ENCODE assay signal across 21 cellular contexts in the genomic region with DNA sequence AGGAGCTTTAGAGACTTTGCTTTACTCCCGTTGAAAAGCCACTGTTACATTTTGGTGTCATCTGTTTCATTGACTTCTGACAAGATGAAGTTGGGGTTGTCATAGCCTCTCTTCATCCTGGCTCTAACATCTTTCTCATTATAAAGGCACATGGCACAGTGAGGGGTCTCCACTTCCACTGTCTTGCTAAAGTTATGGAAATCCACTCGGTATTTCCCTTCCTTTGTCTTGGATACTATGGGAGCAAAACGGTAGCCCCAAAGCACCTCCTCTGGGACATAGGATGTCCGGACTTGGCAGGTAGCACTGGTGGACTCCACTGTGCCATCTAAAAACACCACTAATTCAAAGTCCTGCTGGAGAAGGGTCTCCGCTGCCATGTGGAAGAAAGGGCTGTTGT. TPM values are rescaled to one million over a fixed set of nuclear protein-coding genes. Genes with fewer than 3 reads are reported as not detected.
DNase-seq lines count a peak whose midpoint lies in the region; ATAC-seq and TF ChIP-seq lines count a peak whose summit lies in the region.
"Had no signal": no experiment of that assay in that cellular context is flagged by ENCODE, and none has a peak within 500 bp of the region (broad histone marks: within the 10 kb centered on the region; RNA-seq: fewer than 3 reads in every experiment).

No MANE protein-coding gene starts in this region.

- H3K79me2 ChIP-seq in OCI-LY1 (ENCODE audit: insufficient read depth, low read length): no peaks in the 10 kb centered on the region

- no peak overlapping the region for H3K27ac ChIP-seq in CD4-positive, alpha-beta memory T cell (ENCODE audit: low read depth, low read length)
- H3K27ac ChIP-seq in OCI-LY1 (ENCODE audit: low read depth, low read length, poor library complexity, severe bottlenecking) (peak overlapping the region; percentile 96), suprapubic skin (no peak overlapping the region), coronary artery (no peak overlapping the region)
- H3K27ac ChIP-seq: BLaER1 treated with 17β-estradiol and CSF1 and Interleukin-3, amounts not matched to agents 10 nM and 100 nM had no signal

- no peak for ATAC-seq in activated T-helper 17 cell treated with anti-CD3 and anti-CD28 coated beads, Interleukin-2, amount 50 U/mL, for 72 hours (replicated peaks)
- no peak for ATAC-seq in GM19455 (IDR thresholded peaks at IDR 0.05; ENCODE audit: unreplicated experiment)
- ATAC-seq: HCT116 had no signal

- H3K27ac Mint-ChIP-seq in CD4-positive, alpha-beta memory T cell: peak overlapping the region in 4 of 7 donors; percentile 68 to 95 (median 82)
- H3K27ac Mint-ChIP-seq in activated T-helper 17 cell treated with anti-CD3 and anti-CD28 coated beads, Interleukin-2, amount 50 U/mL, for 72 hours: no peak overlapping the region
- H3K27ac Mint-ChIP-seq: CD14-positive monocyte, H9 had no signal

- H3K27me3 Mint-ChIP-seq in CD4-positive, alpha-beta memory T cell: no peaks in the 10 kb centered on the region
- H3K27me3 Mint-ChIP-seq in activated T-helper 17 cell treated with anti-CD3 and anti-CD28 coated beads, Interleukin-2, amount 50 U/mL, for 72 hours: no peaks in the 10 kb centered on the region
- H3K27me3 Mint-ChIP-seq: CD4-positive, alpha-beta T cell had no signal

- no peak overlapping the region for H3K9ac ChIP-seq in OCI-LY1 (ENCODE audit: low read length)
- H3K9ac ChIP-seq: BLaER1 treated with 17β-estradiol and CSF1 and Interleukin-3, amounts not matched to agents 10 nM and 100 nM had no signal

- POLR2A ChIA-PET in CD4-positive, alpha-beta memory T cell (lab: Charles Lee; ENCODE audit: partially characterized antibody): interaction anchor here (1.1 to 1.8 kb wide), 3 partner anchors 9 to 767 kb away, joined by 3 to 13 read pairs (median 4); no protein-coding TSS in a partner anchor

- TF ChIP-seq EP300 in suprapubic skin (IDR thresholded peaks at IDR 0.05): no peak

- H3K27me3 ChIP-seq in CD4-positive, alpha-beta memory T cell (ENCODE audit: insufficient read depth, low read length): no peaks in the 10 kb centered on the region
- H3K27me3 ChIP-seq in OCI-LY1 (ENCODE audit: insufficient read depth, low read length) (no peaks in the 10 kb centered on the region), suprapubic skin (no peaks in the 10 kb centered on the region)
- H3K27me3 ChIP-seq: BLaER1 treated with 17β-estradiol and CSF1 and Interleukin-3, amounts not matched to agents 10 nM and 100 nM had no signal

- 83% methylated on average over 5 of the region's 5 CpGs for WGBS in suprapubic skin

- peaks cover 74% of the 10 kb centered on the region for H3K4me1 ChIP-seq in CD4-positive, alpha-beta memory T cell (ENCODE audit: insufficient read depth, low read length)
- H3K4me1 ChIP-seq in OCI-LY1 (ENCODE audit: insufficient read depth, low read length, severe bottlenecking) (peaks cover 68% of the 10 kb centered on the region), suprapubic skin (no peaks in the 10 kb centered on the region)
- H3K4me1 ChIP-seq: BE2C had no signal

- peaks cover 0 to 3% of the 10 kb centered on the region in 2 donors for H3K36me3 Mint-ChIP-seq in CD4-positive, alpha-beta memory T cell
- no peaks in the 10 kb centered on the region for H3K36me3 Mint-ChIP-seq in activated T-helper 17 cell treated with anti-CD3 and anti-CD28 coated beads, Interleukin-2, amount 50 U/mL, for 72 hours (ENCODE audit: low read depth)

- no peak for TF ChIP-seq POLR2A in suprapubic skin (IDR thresholded peaks at IDR 0.05)

- H3K4me3 Mint-ChIP-seq in CD4-positive, alpha-beta memory T cell: peak overlapping the region in 2 of 8 donors; percentile 13 to 36
- H3K4me3 Mint-ChIP-seq in activated T-helper 17 cell treated with anti-CD3 and anti-CD28 coated beads, Interleukin-2, amount 50 U/mL, for 72 hours: peak overlapping the region; percentile 66
- H3K4me3 Mint-ChIP-seq: CD14-positive monocyte; CD4-positive, alpha-beta T cell; H9 had no signal

- H4K20me1 ChIP-seq in OCI-LY1 (ENCODE audit: insufficient read depth, low read length): no peaks in the 10 kb centered on the region
- H4K20me1 ChIP-seq: BLaER1 treated with 17β-estradiol and CSF1 and Interleukin-3, amounts not matched to agents 10 nM and 100 nM had no signal

- H3F3A ChIP-seq in OCI-LY1 (ENCODE audit: insufficient read depth, low read length): no peaks in the 10 kb centered on the region

- no peak overlapping the region for H3K4me2 ChIP-seq in OCI-LY1 (ENCODE audit: low read length)
- H3K4me2 ChIP-seq: BLaER1 treated with 17β-estradiol and CSF1 and Interleukin-3, amounts not matched to agents 10 nM and 100 nM had no signal

- peaks cover 57 to 81% (median 71%) of the 10 kb centered on the region in 4 donors for H3K4me1 Mint-ChIP-seq in CD4-positive, alpha-beta memory T cell
- H3K4me1 Mint-ChIP-seq in activated T-helper 17 cell treated with anti-CD3 and anti-CD28 coated beads, Interleukin-2, amount 50 U/mL, for 72 hours: peaks cover 44% of the 10 kb centered on the region

- no peak overlapping the region for H3K4me3 ChIP-seq in CD4-positive, alpha-beta memory T cell (ENCODE audit: low read length in 2 of 2)
- H3K4me3 ChIP-seq in OCI-LY1 (ENCODE audit: low read depth, low read length, poor library complexity, severe bottlenecking) (no peak overlapping the region), suprapubic skin (no peak overlapping the region), coronary artery (no peak overlapping the region)
- H3K4me3 ChIP-seq: BLaER1 treated with 17β-estradiol and CSF1 and Interleukin-3, amounts not matched to agents 10 nM and 100 nM had no signal

- no peak for DNase-seq in CD4-positive, alpha-beta memory T cell
- DNase-seq in suprapubic skin (ENCODE audit: low spot score in 2 of 2) (no peak), coronary artery (ENCODE audit: low spot score) (no peak)
- DNase-seq: BE2C; Calu3; CD4-positive, alpha-beta T cell; COR-L47; DMS53; DMS79 treated with DMSO at 0.1 percent for 48 hours; GF-D8; H9 had no signal

- intact Hi-C loops in CD4-positive, alpha-beta memory T cell (cut with micrococcal nuclease): no loop called here

- H3K9me2 ChIP-seq in OCI-LY1 (ENCODE audit: low read depth, low read length): no peaks in the 10 kb centered on the region

- peaks cover 0 to 4% (median 0%) of the 10 kb centered on the region in 8 donors for H3K9me3 Mint-ChIP-seq in CD4-positive, alpha-beta memory T cell
- no peaks in the 10 kb centered on the region for H3K9me3 Mint-ChIP-seq in activated T-helper 17 cell treated with anti-CD3 and anti-CD28 coated beads, Interleukin-2, amount 50 U/mL, for 72 hours
- H3K9me3 Mint-ChIP-seq: H9 had no signal

- TF ChIP-seq CTCF in OCI-LY1 (IDR thresholded peaks at IDR 0.05; ENCODE audit: low read length): no peak
- no peak for TF ChIP-seq CTCF in suprapubic skin (IDR thresholded peaks at IDR 0.05)
- TF ChIP-seq CTCF in coronary artery (IDR thresholded peaks at IDR 0.05): no peak

- CTCF ChIA-PET in CD4-positive, alpha-beta memory T cell (lab: Charles Lee; ENCODE audit: partially characterized antibody): interaction anchor here (2.1 to 4.0 kb wide), 3 partner anchors 8 to 667 kb away, joined by 10 to 27 read pairs (median 10); no protein-coding TSS in a partner anchor

- H3K9me3 ChIP-seq in CD4-positive, alpha-beta memory T cell (ENCODE audit: control insufficient read depth in 1 of 2, low read length in 2 of 2): no peaks in the 10 kb centered on the region
- H3K9me3 ChIP-seq in OCI-LY1 (ENCODE audit: low read length) (no peaks in the 10 kb centered on the region), suprapubic skin (no peaks in the 10 kb centered on the region)
- H3K9me3 ChIP-seq: BE2C had no signal

- H3K36me3 ChIP-seq in CD4-positive, alpha-beta memory T cell (ENCODE audit: insufficient read depth, low read length): no peaks in the 10 kb centered on the region
- H3K36me3 ChIP-seq in OCI-LY1 (ENCODE audit: insufficient read depth, low read length): no peaks in the 10 kb centered on the region
- H3K36me3 ChIP-seq in suprapubic skin: no peaks in the 10 kb centered on the region
- H3K36me3 ChIP-seq: BE2C; BLaER1 treated with 17β-estradiol and CSF1 and Interleukin-3, amounts not matched to agents 10 nM and 100 nM had no signal

- no peak overlapping the region for H2AFZ ChIP-seq in OCI-LY1 (ENCODE audit: low read length)

RNA-seq across cellular contexts. Expression of a gene that starts 28.0 kb away (rescaled TPM):
- under 1 TPM in 1 of 2 experiments, not detected in 1; 0.17 TPM for total RNA-seq in CD4-positive, alpha-beta memory T cell
- polyA plus RNA-seq in CD4-positive, alpha-beta memory T cell: under 1 TPM in 1 of 2 donors, not detected in 1; 0.23 TPM
- not detected for total RNA-seq in activated T-helper 17 cell treated with anti-CD3 and anti-CD28 coated beads, Interleukin-2, amount 50 U/mL, for 72 hours
- 1 to 10 TPM in 1 of 4 donors, under 1 TPM in 1, not detected in 2; 0.18 to 3.0 TPM for total RNA-seq in suprapubic skin
- total RNA-seq: Calu3, Daoy, G401, H4, H9 had no signal
- polyA plus RNA-seq: AG04450 had no signal

RNA-seq across cellular contexts. Expression of a gene that starts 52.1 kb away (rescaled TPM):
- under 1 TPM; 0.23 to 0.33 TPM for total RNA-seq in CD4-positive, alpha-beta memory T cell
- polyA plus RNA-seq in CD4-positive, alpha-beta memory T cell: not detected
- not detected for total RNA-seq in activated T-helper 17 cell treated with anti-CD3 and anti-CD28 coated beads, Interleukin-2, amount 50 U/mL, for 72 hours
- under 1 TPM in 2 of 4 donors, not detected in 2; 0.26 to 0.36 TPM for total RNA-seq in suprapubic skin
- total RNA-seq: Calu3, Daoy, G401, H4 had no signal
- polyA plus RNA-seq: AG04450, CD14-positive monocyte had no signal
